In genomic region chr7:55065079-55065478, GRCh38 we compare ENCODE assay signal across 8 cellular contexts. TPM values are rescaled to one million over a fixed set of nuclear protein-coding genes. Genes with fewer than 3 reads are reported as not detected.
A peak's percentile ranks its signal among the peaks of the same experiment; 100 is the strongest.
DNase-seq lines count a peak whose midpoint lies in the region; ATAC-seq lines count a peak whose summit lies in the region.

No MANE protein-coding gene starts in this region.

- DNase-seq in Caki2 (ENCODE audit: low read depth) (peak; percentile 88), kidney glomerular epithelial cell (lab: John Stamatoyannopoulos, UW) (peak; percentile 95), NCI-H1436 treated with DMSO at 0.1 percent for 48 hours (lab: John Stamatoyannopoulos, UW) (no peak), NCI-H345 treated with DMSO at 0.1 percent for 48 hours (lab: John Stamatoyannopoulos, UW; ENCODE audit: unreplicated experiment) (no peak)
- no peak for DNase-seq in effector CD4-positive, alpha-beta T cell

- H3K27ac Mint-ChIP-seq in activated T-helper 17 cell treated with anti-CD3 and anti-CD28 coated beads, Interleukin-2, amount 50 U/mL, for 72 hours, result no peak overlapping the region

- no peaks in the 10 kb centered on the region for H3K36me3 Mint-ChIP-seq in activated T-helper 17 cell treated with anti-CD3 and anti-CD28 coated beads, Interleukin-2, amount 50 U/mL, for 72 hours (ENCODE audit: low read depth)

- H3K9me3 Mint-ChIP-seq in activated T-helper 17 cell treated with anti-CD3 and anti-CD28 coated beads, Interleukin-2, amount 50 U/mL, for 72 hours, result no peaks in the 10 kb centered on the region

- in situ Hi-C loops in Caki2 (cut with HindIII; ENCODE audit: low pct_unique_long_range_greater_than_20kb, low sequenced_read_pairs), result loop anchor here (10.0 kb wide), 1 partner anchor 70 kb away; no protein-coding TSS in a partner anchor

- no peaks in the 10 kb centered on the region for H3K4me1 Mint-ChIP-seq in activated T-helper 17 cell treated with anti-CD3 and anti-CD28 coated beads, Interleukin-2, amount 50 U/mL, for 72 hours

- peaks cover 37% of the 10 kb centered on the region for H3K27me3 Mint-ChIP-seq in activated T-helper 17 cell treated with anti-CD3 and anti-CD28 coated beads, Interleukin-2, amount 50 U/mL, for 72 hours

- H3K4me3 Mint-ChIP-seq in activated T-helper 17 cell treated with anti-CD3 and anti-CD28 coated beads, Interleukin-2, amount 50 U/mL, for 72 hours, result no peak overlapping the region

- ATAC-seq in HG02870 (IDR thresholded peaks at IDR 0.05; ENCODE audit: unreplicated experiment) (peak; percentile 48), GM21390 (IDR thresholded peaks at IDR 0.05; ENCODE audit: unreplicated experiment) (no peak)
- ATAC-seq in activated T-helper 17 cell treated with anti-CD3 and anti-CD28 coated beads, Interleukin-2, amount 50 U/mL, for 72 hours (replicated peaks), result peak; percentile 26

RNA-seq across cellular contexts. Expression of gene EGFR, which starts 46.3 kb away (rescaled TPM):
- 52.7 and 53.3 TPM in 2 replicates for total RNA-seq in Caki2 (2014; rRNA removed; shearing (Covaris generic); ENCODE audit: low replicate concordance)
- total RNA-seq in activated T-helper 17 cell treated with anti-CD3 and anti-CD28 coated beads, Interleukin-2, amount 50 U/mL, for 72 hours, result under 1 TPM in 1 of 2 donors, not detected in 1; 0.02 TPM

Comparison
In these comparisons a context has a peak if more than half of its experiments do, and no peak if none do; other contexts are left out.
1. DNase-seq: peak in Caki2 (single experiment) and kidney glomerular epithelial cell (single experiment); none in NCI-H1436 treated with DMSO at 0.1 percent for 48 hours (single experiment), NCI-H345 treated with DMSO at 0.1 percent for 48 hours (single experiment) and effector CD4-positive, alpha-beta T cell (single experiment).
2. RNA of gene EGFR, which starts 46.3 kb away (total RNA-seq): 52.7 to 53.3 TPM in Caki2; 0.02 TPM in activated T-helper 17 cell treated with anti-CD3 and anti-CD28 coated beads, Interleukin-2, amount 50 U/mL, for 72 hours; every median in the first group is over 10 times any median in the second.